ENCODE assay signal across 17 cellular contexts in the genomic region with DNA sequence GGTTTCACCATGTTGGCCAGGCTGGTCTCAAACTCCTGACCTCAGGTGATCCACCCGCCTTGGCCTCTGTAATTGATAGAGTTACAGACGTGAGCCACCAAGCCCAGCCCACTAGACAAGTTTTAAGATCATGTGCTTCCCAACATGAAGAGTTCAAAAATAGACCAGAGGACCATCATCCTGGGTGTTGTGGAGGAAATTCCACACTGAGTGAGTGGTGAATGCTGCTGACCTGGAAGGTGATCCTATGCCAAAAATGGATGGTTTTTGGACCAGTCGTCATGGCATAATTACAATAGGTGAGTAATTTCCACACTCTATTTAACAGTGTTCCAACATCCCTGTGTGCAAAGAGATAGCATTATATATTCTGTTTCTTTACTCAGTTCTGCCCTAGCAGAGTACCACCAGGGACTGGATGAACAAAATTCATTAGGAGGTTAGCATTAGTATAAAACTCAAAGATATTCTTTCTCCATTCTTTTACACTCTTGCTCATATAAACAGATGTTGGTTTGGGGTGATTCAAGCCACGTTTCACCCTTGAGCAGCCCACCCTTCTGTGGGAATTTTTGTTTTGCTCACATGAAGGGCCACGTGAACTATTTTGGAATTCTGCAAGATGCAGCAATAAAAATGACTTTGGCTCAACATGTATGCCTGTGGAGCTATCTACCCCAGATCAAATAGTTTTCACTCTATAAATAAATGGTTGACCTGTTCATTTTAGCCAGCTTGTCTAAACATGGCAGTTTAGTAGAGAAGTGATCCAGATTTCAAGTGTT.
"Had no signal": no experiment of that assay in that cellular context is flagged by ENCODE, and none has a peak within 500 bp of the region (broad histone marks: within the 10 kb centered on the region; RNA-seq: fewer than 3 reads in every experiment).

No MANE protein-coding gene starts in this region.

- H3K9me3 ChIP-seq: heart right ventricle, thyroid gland, vagina had no signal

- H3K4me3 ChIP-seq: heart right ventricle, thyroid gland, vagina had no signal

- H3K36me3 ChIP-seq: heart right ventricle, thyroid gland, vagina had no signal

- H3K9ac ChIP-seq: parathyroid adenoma had no signal

- H3K79me2 ChIP-seq: parathyroid adenoma had no signal

- FAIRE-seq: frontal cortex had no signal

- H3K4me1 ChIP-seq: heart right ventricle, parathyroid adenoma, thyroid gland had no signal

- H3K27me3 ChIP-seq: heart right ventricle, thyroid gland, vagina had no signal

- H2AFZ ChIP-seq: parathyroid adenoma had no signal

- H3K27ac ChIP-seq: heart right ventricle, parathyroid adenoma, thyroid gland had no signal

- DNase-seq: activated CD4-positive, alpha-beta memory T cell treated with anti-CD3 and anti-CD28 coated beads for 36 hours; activated gamma-delta T cell; activated T-cell treated with anti-CD3 and anti-CD28 coated beads, Interleukin-2, amount 50 U/mL, for 48 hours; aorta; central memory CD4-positive, alpha-beta T cell; cortex of kidney; effector memory CD8-positive, alpha-beta T cell; erythroblast; heart right ventricle; kidney glomerular epithelial cell; retina; stimulated activated CD4-positive, alpha-beta T cell treated with anti-CD3 and anti-CD28 coated beads, Interleukin-4, amount 100 ng/mL, for 1 hour; T-helper 9 cell; thyroid gland had no signal
